ENCODE assay signal across 9 cellular contexts in the genomic region with DNA sequence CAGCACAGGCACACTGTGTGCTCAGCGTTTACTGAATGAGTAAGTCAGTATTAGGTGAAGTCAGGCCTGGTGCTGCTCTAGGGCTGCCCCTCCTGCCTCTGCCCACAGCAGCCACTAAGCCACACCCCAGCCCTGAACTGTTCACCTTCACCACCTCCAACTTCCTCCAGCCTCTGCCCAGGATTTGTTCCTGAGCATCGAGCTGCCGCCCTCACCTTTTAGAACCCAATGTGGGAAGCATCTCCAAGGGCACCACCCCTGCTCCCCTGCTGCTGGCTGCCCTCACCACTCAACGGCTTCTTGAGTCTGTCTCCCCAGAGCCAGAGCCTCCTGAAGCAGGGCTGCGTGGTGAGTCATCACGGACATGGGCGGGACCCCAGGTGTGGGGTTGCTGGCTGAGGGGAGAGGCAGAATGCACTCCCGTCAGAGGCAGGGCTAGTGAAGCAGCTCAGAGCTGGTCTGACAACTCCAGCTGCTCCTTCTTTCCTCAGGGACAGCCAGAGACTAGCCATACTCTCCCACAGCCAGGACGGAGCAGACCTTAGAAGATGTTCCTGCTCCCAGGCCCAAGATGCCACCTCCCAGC. TPM values are rescaled to one million over a fixed set of nuclear protein-coding genes. Genes with fewer than 3 reads are reported as not detected.
DNase-seq lines count a peak whose midpoint lies in the region; ATAC-seq, FAIRE-seq and TF ChIP-seq lines count a peak whose summit lies in the region.
"Had no signal": no experiment of that assay in that cellular context is flagged by ENCODE, and none has a peak within 500 bp of the region (broad histone marks: within the 10 kb centered on the region; RNA-seq: fewer than 3 reads in every experiment).

No MANE protein-coding gene starts in this region.

- TF ChIP-seq POLR2A in A549 (IDR thresholded peaks at IDR 0.05; ENCODE audit: low read length) (no peak), HepG2 (IDR thresholded peaks at IDR 0.05; ENCODE audit: insufficient read depth in 1 of 2, low read depth in 2 of 2, low read length in 2 of 2) (no peak), thyroid gland (IDR thresholded peaks at IDR 0.05) (peak; percentile 43 to 60)

- 9% methylated on average over 8 of the region's 9 CpGs for WGBS in A549 (ENCODE audit: missing lambda C conversion rate)
- WGBS in HepG2 (ENCODE audit: low lambda C conversion rate), result 91% methylated on average over 7 of the region's 9 CpGs
- WGBS in thyroid gland, 2 donors, result 48 to 53% methylated on average over 4 to 8 of the region's 9 CpGs

- no TSS peak for BruUV-seq in HepG2 (replicated peaks; lab: Mats Ljungman, UMichigan)
- BruUV-seq in A673 (replicated peaks; lab: Mats Ljungman, UMichigan), result no TSS peak

- H4K20me1 ChIP-seq in HepG2 (ENCODE audit: insufficient read depth, low read length), result no peaks in the 10 kb centered on the region

- H2AFZ ChIP-seq in HepG2 (ENCODE audit: low read length), result no peak overlapping the region

- H3K4me1 ChIP-seq in A549 (peaks cover 26% of the 10 kb centered on the region), HepG2 (ENCODE audit: insufficient read depth, low read length) (peaks cover 45% of the 10 kb centered on the region), thyroid gland (peaks cover 36 to 66% of the 10 kb centered on the region in 2 donors), A673 (ENCODE audit: insufficient read depth, low read length, poor library complexity, severe bottlenecking) (peaks cover under 1% of the 10 kb centered on the region)

- ATAC-seq in A549 (peak; percentile 55 to 62), HepG2 (no peak), GM18511 (IDR thresholded peaks at IDR 0.05; ENCODE audit: unreplicated experiment) (no peak), GM21360 (IDR thresholded peaks at IDR 0.05; ENCODE audit: unreplicated experiment) (no peak)

- H3K9me3 ChIP-seq in A549 (no peaks in the 10 kb centered on the region), HepG2 (ENCODE audit: low read length) (no peaks in the 10 kb centered on the region), thyroid gland (no peaks in the 10 kb centered on the region), A673 (ENCODE audit: low read depth, low read length, poor library complexity, severe bottlenecking) (no peaks in the 10 kb centered on the region)

- CTCF ChIA-PET in A549 (lab: Yijun Ruan, JAX), result no interaction called here
- CTCF ChIA-PET in HepG2 (lab: Yijun Ruan, JAX; ENCODE audit: low intra/inter-chr PET ratio, low total read pairs), result no interaction called here
- CTCF ChIA-PET in A673 (lab: Charles Lee), result no interaction called here

- intact Hi-C loops in HepG2 (cut with micrococcal nuclease; ENCODE audit: unreplicated experiment), result no loop called here
- intact Hi-C loops in thyroid gland (cut with DNase I), result no loop called here
- intact Hi-C loops in A673 (cut with micrococcal nuclease; ENCODE audit: unreplicated experiment), result no loop called here

- H3K9ac ChIP-seq in HepG2 (ENCODE audit: insufficient read depth, low read depth, low read length), result no peak overlapping the region

- TF ChIP-seq EP300 in A549 (IDR thresholded peaks at IDR 0.05) (no peak), HepG2 (IDR thresholded peaks at IDR 0.05; ENCODE audit: low read depth in 2 of 2, low read length in 2 of 2) (no peak), HepG2 (CRISPR knock-in tag; IDR thresholded peaks at IDR 0.05; ENCODE audit: borderline replicate concordance) (no peak)

- H3K36me3 ChIP-seq in HepG2 (replicated peaks in 1 of 2; ENCODE audit: control insufficient read depth in 1 of 2, insufficient read depth in 2 of 2, low read length in 2 of 2) (peaks cover 16 to 32% of the 10 kb centered on the region in 2 experiments), thyroid gland (peaks cover 7 to 21% of the 10 kb centered on the region in 2 donors), A673 (ENCODE audit: insufficient read depth, low read length, poor library complexity, severe bottlenecking) (no peaks in the 10 kb centered on the region)

- FAIRE-seq in A549 (lab: Jason Lieb, UNC) (no peak), HepG2 (lab: Jason Lieb, UNC) (no peak)
- FAIRE-seq: G401.6 had no signal

- POLR2A ChIA-PET in A549 (lab: Yijun Ruan, JAX), result interaction anchor here (1.3 kb wide), 1 partner anchor 20 kb away, joined by 4 read pairs; no protein-coding TSS in a partner anchor
- POLR2A ChIA-PET in HepG2 (lab: Yijun Ruan, JAX), result interaction anchor here (1.3 to 13.0 kb wide), 2 partner anchors 11 to 16 kb away, joined by 3 to 222 read pairs; a partner anchor contains a TSS
- POLR2A ChIA-PET in A673 (lab: Charles Lee; ENCODE audit: low non-redundant PET), result no interaction called here

- TF ChIP-seq CTCF in A549 (IDR thresholded peaks at IDR 0.05), result no peak
- no peak for TF ChIP-seq CTCF in HepG2 (CRISPR knock-in tag; IDR thresholded peaks at IDR 0.05)
- TF ChIP-seq CTCF in thyroid gland (IDR thresholded peaks at IDR 0.05), result no peak
- TF ChIP-seq CTCF in A673 (conservative IDR thresholded peaks at IDR 0.05; ENCODE audit: low read depth, low read length), result no peak

- H3K79me2 ChIP-seq in HepG2 (ENCODE audit: insufficient read depth, low read length), result peaks cover 25% of the 10 kb centered on the region

- peak overlapping the region; percentile 39 to 78; a peak in 4 of 6 replicates for H3K27ac ChIP-seq in A549
- H3K27ac ChIP-seq in HepG2 (ENCODE audit: extremely low read length, insufficient read depth, low read length), result no peak overlapping the region
- peak overlapping the region; percentile 62 to 98 (median 73) for H3K27ac ChIP-seq in thyroid gland
- H3K27ac ChIP-seq in A673 (ENCODE audit: low read depth, low read length, poor library complexity, severe bottlenecking), result no peak overlapping the region

- in situ Hi-C loops in HepG2 (cut with HindIII; ENCODE audit: extremely low pct_ligation_motif_present, low pct_unique_long_range_greater_than_20kb), result no loop called here

- DNase-seq in A549 (ENCODE audit: low read depth in 1 of 2, low spot score in 1 of 2) (peak in 1 of 2 experiments; percentile 73), NCI-H2171 (lab: John Stamatoyannopoulos, UW) (peak; percentile 16), HepG2 (ENCODE audit: low spot score) (no peak), thyroid gland (peak; percentile 91), A673 (ENCODE audit: low spot score) (no peak)
- peak; percentile 91 for DNase-seq in activated effector memory CD4-positive, alpha-beta T cell treated with anti-CD3 and anti-CD28 coated beads, Interleukin-2, amount 50 U/mL, for 16 hours

- no peak overlapping the region for H3K4me3 ChIP-seq in A549
- no peak overlapping the region for H3K4me3 ChIP-seq in HepG2 (replicated peaks in 1 of 3; ENCODE audit: insufficient read depth in 1 of 3, low read depth in 2 of 3, low read length in 3 of 3)
- no peak overlapping the region for H3K4me3 ChIP-seq in thyroid gland (replicated peaks in 1 of 3)
- H3K4me3 ChIP-seq in A673 (ENCODE audit: low read depth, low read length, poor library complexity, severe bottlenecking), result no peak overlapping the region

- H3K27me3 ChIP-seq in HepG2 (ENCODE audit: control insufficient read depth in 1 of 2, insufficient read depth in 2 of 2, low read length in 2 of 2), result no peaks in the 10 kb centered on the region; a peak in 1 of 5 replicates
- no peaks in the 10 kb centered on the region for H3K27me3 ChIP-seq in thyroid gland
- H3K27me3 ChIP-seq in A673 (replicated peaks; ENCODE audit: insufficient read depth, low read depth, low read length, poor library complexity), result no peaks in the 10 kb centered on the region

- H3K4me2 ChIP-seq in A549 (peak overlapping the region; percentile 66), HepG2 (ENCODE audit: low read depth, low read length) (no peak overlapping the region)

- TF ChIP-seq RAD21 in A549 (conservative IDR thresholded peaks at IDR 0.05 in 1 of 2, IDR thresholded peaks at IDR 0.05 in 1 of 2), result no peak
- no peak for TF ChIP-seq RAD21 in HepG2 (CRISPR knock-in tag; IDR thresholded peaks at IDR 0.05)

RNA-seq across cellular contexts. Expression of a gene that starts 5.8 kb away (rescaled TPM):
- polyA plus RNA-seq in A549 (2011; rRNA removed), result 31.0 and 34.6 TPM in 2 replicates
- polyA plus RNA-seq in A549 (2012; cell fraction: cytosol; rRNA removed), result 49.8 and 69.8 TPM in 2 replicates
- polyA plus RNA-seq in A549 (2012; cell fraction: nucleus; rRNA removed), result 59.3 and 82.2 TPM in 2 replicates
- 21.4 to 24.5 TPM (median 24.4 TPM) in 3 replicates for polyA plus RNA-seq in A549 (2017; fragmentation: RNase III; extraction: RNeasy Plus Mini Kit Qiagen cat#74134 plus additional on column Dnase treatment)
- 23.4 and 27.4 TPM in 2 replicates for polyA minus RNA-seq in A549 (2011; rRNA and poly(A)+ RNA removed)
- total RNA-seq in HepG2 (2016; rRNA removed; fragmentation: Illumina TruSeq; extraction: Trizol), result 40.9 and 76.2 TPM in 2 replicates
- 33.8 and 45.1 TPM in 2 replicates for total RNA-seq in HepG2 (2016; cell fraction: cytosol; rRNA removed; fragmentation: Illumina TruSeq; extraction: Trizol; ENCODE audit: low read depth)
- 38.5 and 74.2 TPM in 2 replicates for total RNA-seq in HepG2 (2016; cell fraction: insoluble cytoplasmic fraction; rRNA removed; fragmentation: Illumina TruSeq; extraction: Trizol)
- 60.8 and 76.3 TPM in 2 replicates for total RNA-seq in HepG2 (2016; cell fraction: membrane; rRNA removed; fragmentation: Illumina TruSeq; extraction: Trizol)
- total RNA-seq in HepG2 (2016; cell fraction: nucleus; rRNA removed; fragmentation: Illumina TruSeq; extraction: Trizol), result 56.5 and 69.1 TPM in 2 replicates
- 102 and 144 TPM in 2 replicates for polyA plus RNA-seq in HepG2 (2011; rRNA removed)
- 110 and 154 TPM in 2 replicates for polyA plus RNA-seq in HepG2 (2011; cell fraction: cytosol; rRNA removed)
- 94.8 and 103 TPM in 2 replicates for polyA plus RNA-seq in HepG2 (2011; cell fraction: nucleus; rRNA removed)
- 37.6 and 45.4 TPM in 2 replicates for polyA plus RNA-seq in HepG2 (2012)
- polyA plus RNA-seq in HepG2 (2016; cell fraction: cytosol; fragmentation: Illumina TruSeq; extraction: Trizol; ENCODE audit: low read depth), result 32.1 and 39.0 TPM in 2 replicates
- polyA plus RNA-seq in HepG2 (2016; cell fraction: insoluble cytoplasmic fraction; fragmentation: Illumina TruSeq; extraction: Trizol; ENCODE audit: low read depth), result 33.6 and 35.3 TPM in 2 replicates
- 47.1 and 53.3 TPM in 2 replicates for polyA plus RNA-seq in HepG2 (2016; cell fraction: membrane; fragmentation: Illumina TruSeq; extraction: Trizol; ENCODE audit: low read depth)
- 84.1 and 84.7 TPM in 2 replicates for polyA plus RNA-seq in HepG2 (2016; cell fraction: nucleus; fragmentation: Illumina TruSeq; extraction: Trizol; ENCODE audit: insufficient read depth, low read depth)
- 83.3 and 236 TPM in 2 replicates for polyA minus RNA-seq in HepG2 (2011; rRNA and poly(A)+ RNA removed; ENCODE audit: low replicate concordance)
- 38.1 and 40.4 TPM in 2 replicates for polyA minus RNA-seq in HepG2 (2011; cell fraction: cytosol; rRNA and poly(A)+ RNA removed)
- 37.0 and 41.7 TPM in 2 replicates for polyA minus RNA-seq in HepG2 (2011; cell fraction: nucleus; rRNA and poly(A)+ RNA removed)
- 100 to 1,000 TPM; 133 to 206 (median 158) TPM for total RNA-seq in thyroid gland
- total RNA-seq in A673 (2021), result 17.7 and 18.1 TPM in 2 replicates

RNA-seq across cellular contexts. Expression of a gene that starts 11.3 kb away (rescaled TPM):
- 23.5 and 26.7 TPM in 2 replicates for polyA plus RNA-seq in A549 (2011; rRNA removed)
- polyA plus RNA-seq in A549 (2012; cell fraction: cytosol; rRNA removed), result 34.4 and 42.5 TPM in 2 replicates
- polyA plus RNA-seq in A549 (2012; cell fraction: nucleus; rRNA removed), result 37.2 and 48.2 TPM in 2 replicates
- polyA plus RNA-seq in A549 (2017; fragmentation: RNase III; extraction: RNeasy Plus Mini Kit Qiagen cat#74134 plus additional on column Dnase treatment), result 18.2 to 19.9 TPM (median 18.8 TPM) in 3 replicates
- polyA minus RNA-seq in A549 (2011; rRNA and poly(A)+ RNA removed), result 14.5 and 15.7 TPM in 2 replicates
- total RNA-seq in HepG2 (2016; rRNA removed; fragmentation: Illumina TruSeq; extraction: Trizol), result 35.9 and 36.7 TPM in 2 replicates
- total RNA-seq in HepG2 (2016; cell fraction: cytosol; rRNA removed; fragmentation: Illumina TruSeq; extraction: Trizol; ENCODE audit: low read depth), result 71.2 and 71.5 TPM in 2 replicates
- 33.2 and 36.7 TPM in 2 replicates for total RNA-seq in HepG2 (2016; cell fraction: insoluble cytoplasmic fraction; rRNA removed; fragmentation: Illumina TruSeq; extraction: Trizol)
- 83.6 and 94.5 TPM in 2 replicates for total RNA-seq in HepG2 (2016; cell fraction: membrane; rRNA removed; fragmentation: Illumina TruSeq; extraction: Trizol)
- 16.6 and 17.7 TPM in 2 replicates for total RNA-seq in HepG2 (2016; cell fraction: nucleus; rRNA removed; fragmentation: Illumina TruSeq; extraction: Trizol)
- 38.5 and 39.1 TPM in 2 replicates for polyA plus RNA-seq in HepG2 (2011; rRNA removed)
- 42.4 and 45.2 TPM in 2 replicates for polyA plus RNA-seq in HepG2 (2011; cell fraction: cytosol; rRNA removed)
- polyA plus RNA-seq in HepG2 (2011; cell fraction: nucleus; rRNA removed), result 12.4 and 16.2 TPM in 2 replicates
- polyA plus RNA-seq in HepG2 (2012), result 15.6 and 21.1 TPM in 2 replicates
- 124 and 125 TPM in 2 replicates for polyA plus RNA-seq in HepG2 (2016; cell fraction: cytosol; fragmentation: Illumina TruSeq; extraction: Trizol; ENCODE audit: low read depth)
- 51.0 and 54.1 TPM in 2 replicates for polyA plus RNA-seq in HepG2 (2016; cell fraction: insoluble cytoplasmic fraction; fragmentation: Illumina TruSeq; extraction: Trizol; ENCODE audit: low read depth)
- polyA plus RNA-seq in HepG2 (2016; cell fraction: membrane; fragmentation: Illumina TruSeq; extraction: Trizol; ENCODE audit: low read depth), result 95.2 and 102 TPM in 2 replicates
- 42.2 and 43.7 TPM in 2 replicates for polyA plus RNA-seq in HepG2 (2016; cell fraction: nucleus; fragmentation: Illumina TruSeq; extraction: Trizol; ENCODE audit: insufficient read depth, low read depth)
- polyA minus RNA-seq in HepG2 (2011; rRNA and poly(A)+ RNA removed; ENCODE audit: low replicate concordance), result 25.7 and 41.9 TPM in 2 replicates
- polyA minus RNA-seq in HepG2 (2011; cell fraction: cytosol; rRNA and poly(A)+ RNA removed), result 7.9 and 8.1 TPM in 2 replicates
- polyA minus RNA-seq in HepG2 (2011; cell fraction: nucleus; rRNA and poly(A)+ RNA removed), result 5.0 and 5.5 TPM in 2 replicates
- 10 to 100 TPM; 28.7 to 63.7 (median 42.3) TPM for total RNA-seq in thyroid gland
- 14.6 and 15.2 TPM in 2 replicates for total RNA-seq in A673 (2021)

RNA-seq across cellular contexts. Expression of a gene that starts 13.4 kb away (rescaled TPM):
- polyA plus RNA-seq in A549 (2011; rRNA removed) (1.1 and 1.6 TPM in 2 replicates), A549 (2017; fragmentation: RNase III; extraction: RNeasy Plus Mini Kit Qiagen cat#74134 plus additional on column Dnase treatment) (0.42 to 0.62 TPM (median 0.54 TPM) in 3 replicates), HepG2 (2011; rRNA removed) (193 and 218 TPM in 2 replicates)
- polyA plus RNA-seq in A549 (2012; cell fraction: cytosol; rRNA removed), result 1.2 and 1.4 TPM in 2 replicates
- polyA plus RNA-seq in A549 (2012; cell fraction: nucleus; rRNA removed), result 1.7 and 2.5 TPM in 2 replicates
- 1.4 and 3.8 TPM in 2 replicates for polyA minus RNA-seq in A549 (2011; rRNA and poly(A)+ RNA removed)
- total RNA-seq in HepG2 (2016; rRNA removed; fragmentation: Illumina TruSeq; extraction: Trizol) (50.5 and 76.5 TPM in 2 replicates), thyroid gland (10 to 100 TPM in 2 of 4 donors, 1 to 10 TPM in 2; 5.8 to 13.8 (median 9.7) TPM), A673 (2021) (0.37 TPM in 1 of 2 replicates, not detected in the other)
- total RNA-seq in HepG2 (2016; cell fraction: cytosol; rRNA removed; fragmentation: Illumina TruSeq; extraction: Trizol; ENCODE audit: low read depth), result 15.2 and 15.4 TPM in 2 replicates
- 49.7 and 78.4 TPM in 2 replicates for total RNA-seq in HepG2 (2016; cell fraction: insoluble cytoplasmic fraction; rRNA removed; fragmentation: Illumina TruSeq; extraction: Trizol)
- 36.1 and 38.7 TPM in 2 replicates for total RNA-seq in HepG2 (2016; cell fraction: membrane; rRNA removed; fragmentation: Illumina TruSeq; extraction: Trizol)
- total RNA-seq in HepG2 (2016; cell fraction: nucleus; rRNA removed; fragmentation: Illumina TruSeq; extraction: Trizol), result 65.9 and 70.6 TPM in 2 replicates
- polyA plus RNA-seq in HepG2 (2011; cell fraction: cytosol; rRNA removed), result 153 and 171 TPM in 2 replicates
- 132 and 137 TPM in 2 replicates for polyA plus RNA-seq in HepG2 (2011; cell fraction: nucleus; rRNA removed)
- 82.6 and 84.8 TPM in 2 replicates for polyA plus RNA-seq in HepG2 (2012)
- polyA plus RNA-seq in HepG2 (2016; cell fraction: cytosol; fragmentation: Illumina TruSeq; extraction: Trizol; ENCODE audit: low read depth), result 15.0 TPM in 2 replicates
- 57.3 and 58.6 TPM in 2 replicates for polyA plus RNA-seq in HepG2 (2016; cell fraction: insoluble cytoplasmic fraction; fragmentation: Illumina TruSeq; extraction: Trizol; ENCODE audit: low read depth)
- 31.8 and 34.0 TPM in 2 replicates for polyA plus RNA-seq in HepG2 (2016; cell fraction: membrane; fragmentation: Illumina TruSeq; extraction: Trizol; ENCODE audit: low read depth)
- polyA plus RNA-seq in HepG2 (2016; cell fraction: nucleus; fragmentation: Illumina TruSeq; extraction: Trizol; ENCODE audit: insufficient read depth, low read depth), result 111 and 117 TPM in 2 replicates
- polyA minus RNA-seq in HepG2 (2011; rRNA and poly(A)+ RNA removed; ENCODE audit: low replicate concordance), result 71.5 and 300 TPM in 2 replicates
- 89.0 and 90.5 TPM in 2 replicates for polyA minus RNA-seq in HepG2 (2011; cell fraction: cytosol; rRNA and poly(A)+ RNA removed)
- 34.9 and 47.4 TPM in 2 replicates for polyA minus RNA-seq in HepG2 (2011; cell fraction: nucleus; rRNA and poly(A)+ RNA removed)

RNA-seq across cellular contexts. Expression of a gene that starts 17.5 kb away (rescaled TPM):
- polyA plus RNA-seq in A549 (2011; rRNA removed) (3.0 and 5.2 TPM in 2 replicates), A549 (2017; fragmentation: RNase III; extraction: RNeasy Plus Mini Kit Qiagen cat#74134 plus additional on column Dnase treatment) (4.8 to 5.4 TPM (median 5.0 TPM) in 3 replicates), HepG2 (2011; rRNA removed) (10.4 and 12.9 TPM in 2 replicates)
- polyA plus RNA-seq in A549 (2012; cell fraction: cytosol; rRNA removed), result 8.8 and 11.0 TPM in 2 replicates
- 12.8 and 13.3 TPM in 2 replicates for polyA plus RNA-seq in A549 (2012; cell fraction: nucleus; rRNA removed)
- polyA minus RNA-seq in A549 (2011; rRNA and poly(A)+ RNA removed), result 3.5 and 9.3 TPM in 2 replicates
- total RNA-seq in HepG2 (2016; rRNA removed; fragmentation: Illumina TruSeq; extraction: Trizol) (5.5 and 5.9 TPM in 2 replicates), thyroid gland (1 to 10 TPM; 2.7 to 6.7 (median 3.8) TPM), A673 (2021) (3.0 and 3.7 TPM in 2 replicates)
- total RNA-seq in HepG2 (2016; cell fraction: cytosol; rRNA removed; fragmentation: Illumina TruSeq; extraction: Trizol; ENCODE audit: low read depth), result 3.1 and 4.0 TPM in 2 replicates
- 4.8 and 6.5 TPM in 2 replicates for total RNA-seq in HepG2 (2016; cell fraction: insoluble cytoplasmic fraction; rRNA removed; fragmentation: Illumina TruSeq; extraction: Trizol)
- total RNA-seq in HepG2 (2016; cell fraction: membrane; rRNA removed; fragmentation: Illumina TruSeq; extraction: Trizol), result 4.7 and 5.3 TPM in 2 replicates
- total RNA-seq in HepG2 (2016; cell fraction: nucleus; rRNA removed; fragmentation: Illumina TruSeq; extraction: Trizol), result 4.6 and 5.5 TPM in 2 replicates
- 10.7 and 17.4 TPM in 2 replicates for polyA plus RNA-seq in HepG2 (2011; cell fraction: cytosol; rRNA removed)
- 24.5 and 24.6 TPM in 2 replicates for polyA plus RNA-seq in HepG2 (2011; cell fraction: nucleus; rRNA removed)
- 2.2 and 2.5 TPM in 2 replicates for polyA plus RNA-seq in HepG2 (2012)
- polyA plus RNA-seq in HepG2 (2016; cell fraction: cytosol; fragmentation: Illumina TruSeq; extraction: Trizol; ENCODE audit: low read depth), result 2.8 and 4.1 TPM in 2 replicates
- 6.1 and 9.3 TPM in 2 replicates for polyA plus RNA-seq in HepG2 (2016; cell fraction: insoluble cytoplasmic fraction; fragmentation: Illumina TruSeq; extraction: Trizol; ENCODE audit: low read depth)
- polyA plus RNA-seq in HepG2 (2016; cell fraction: membrane; fragmentation: Illumina TruSeq; extraction: Trizol; ENCODE audit: low read depth), result 6.6 and 7.3 TPM in 2 replicates
- 9.7 and 11.4 TPM in 2 replicates for polyA plus RNA-seq in HepG2 (2016; cell fraction: nucleus; fragmentation: Illumina TruSeq; extraction: Trizol; ENCODE audit: insufficient read depth, low read depth)
- 24.0 and 60.6 TPM in 2 replicates for polyA minus RNA-seq in HepG2 (2011; rRNA and poly(A)+ RNA removed; ENCODE audit: low replicate concordance)
- 5.2 and 5.5 TPM in 2 replicates for polyA minus RNA-seq in HepG2 (2011; cell fraction: cytosol; rRNA and poly(A)+ RNA removed)
- 5.8 and 7.0 TPM in 2 replicates for polyA minus RNA-seq in HepG2 (2011; cell fraction: nucleus; rRNA and poly(A)+ RNA removed)

RNA-seq across cellular contexts. Expression of a gene that starts 17.5 kb away (rescaled TPM):
- 3.1 and 4.5 TPM in 2 replicates for polyA plus RNA-seq in A549 (2011; rRNA removed)
- 5.4 and 6.3 TPM in 2 replicates for polyA plus RNA-seq in A549 (2012; cell fraction: cytosol; rRNA removed)
- 19.5 and 20.8 TPM in 2 replicates for polyA plus RNA-seq in A549 (2012; cell fraction: nucleus; rRNA removed)
- 4.5 to 5.4 TPM (median 5.3 TPM) in 3 replicates for polyA plus RNA-seq in A549 (2017; fragmentation: RNase III; extraction: RNeasy Plus Mini Kit Qiagen cat#74134 plus additional on column Dnase treatment)
- 9.5 and 10.2 TPM in 2 replicates for polyA minus RNA-seq in A549 (2011; rRNA and poly(A)+ RNA removed)
- 1.5 and 3.4 TPM in 2 replicates for total RNA-seq in HepG2 (2016; rRNA removed; fragmentation: Illumina TruSeq; extraction: Trizol)
- total RNA-seq in HepG2 (2016; cell fraction: cytosol; rRNA removed; fragmentation: Illumina TruSeq; extraction: Trizol; ENCODE audit: low read depth), result 1.2 and 1.4 TPM in 2 replicates
- 1.9 and 4.5 TPM in 2 replicates for total RNA-seq in HepG2 (2016; cell fraction: insoluble cytoplasmic fraction; rRNA removed; fragmentation: Illumina TruSeq; extraction: Trizol)
- 1.7 and 3.0 TPM in 2 replicates for total RNA-seq in HepG2 (2016; cell fraction: membrane; rRNA removed; fragmentation: Illumina TruSeq; extraction: Trizol)
- 6.5 and 6.8 TPM in 2 replicates for total RNA-seq in HepG2 (2016; cell fraction: nucleus; rRNA removed; fragmentation: Illumina TruSeq; extraction: Trizol)
- polyA plus RNA-seq in HepG2 (2011; rRNA removed), result 8.7 and 13.1 TPM in 2 replicates
- polyA plus RNA-seq in HepG2 (2011; cell fraction: cytosol; rRNA removed), result 3.4 and 5.0 TPM in 2 replicates
- polyA plus RNA-seq in HepG2 (2011; cell fraction: nucleus; rRNA removed), result 46.7 and 51.7 TPM in 2 replicates
- 5.2 and 6.1 TPM in 2 replicates for polyA plus RNA-seq in HepG2 (2012)
- 2.4 and 3.7 TPM in 2 replicates for polyA plus RNA-seq in HepG2 (2016; cell fraction: cytosol; fragmentation: Illumina TruSeq; extraction: Trizol; ENCODE audit: low read depth)
- polyA plus RNA-seq in HepG2 (2016; cell fraction: insoluble cytoplasmic fraction; fragmentation: Illumina TruSeq; extraction: Trizol; ENCODE audit: low read depth), result 4.3 and 5.4 TPM in 2 replicates
- 5.1 and 5.3 TPM in 2 replicates for polyA plus RNA-seq in HepG2 (2016; cell fraction: membrane; fragmentation: Illumina TruSeq; extraction: Trizol; ENCODE audit: low read depth)
- 23.1 and 24.6 TPM in 2 replicates for polyA plus RNA-seq in HepG2 (2016; cell fraction: nucleus; fragmentation: Illumina TruSeq; extraction: Trizol; ENCODE audit: insufficient read depth, low read depth)
- 20.9 and 56.7 TPM in 2 replicates for polyA minus RNA-seq in HepG2 (2011; rRNA and poly(A)+ RNA removed; ENCODE audit: low replicate concordance)
- polyA minus RNA-seq in HepG2 (2011; cell fraction: cytosol; rRNA and poly(A)+ RNA removed), result 2.0 and 2.9 TPM in 2 replicates
- polyA minus RNA-seq in HepG2 (2011; cell fraction: nucleus; rRNA and poly(A)+ RNA removed), result 15.7 and 16.0 TPM in 2 replicates
- 10 to 100 TPM in 2 of 4 donors, 1 to 10 TPM in 2; 6.9 to 15.2 (median 10.8) TPM for total RNA-seq in thyroid gland
- 5.3 and 7.0 TPM in 2 replicates for total RNA-seq in A673 (2021)

Comparison
In these comparisons a context has a peak if more than half of its experiments do, and no peak if none do; other contexts are left out.
1. ATAC-seq: peak in A549 (2 of 2); none in HepG2 (single experiment), GM18511 (single experiment) and GM21360 (single experiment).
2. DNase-seq: peak in NCI-H2171 (single experiment), activated effector memory CD4-positive, alpha-beta T cell treated with anti-CD3 and anti-CD28 coated beads, Interleukin-2, amount 50 U/mL, for 16 hours (single experiment) and thyroid gland (2 of 2); none in HepG2 (single experiment) and A673 (single experiment).
3. H3K27ac ChIP-seq: peak in A549 (2 of 2) and thyroid gland (3 of 3); none in HepG2 (single experiment) and A673 (single experiment).
4. POLR2A ChIP-seq: peak in thyroid gland (2 of 2); none in A549 (single experiment) and HepG2 (0 of 2).